Comparison of ENCODE assay signal across 9 cellular contexts in genomic region chr2:161136194-161136593, GRCh38. TPM values are rescaled to one million over a fixed set of nuclear protein-coding genes. Genes with fewer than 3 reads are reported as not detected.
DNase-seq lines count a peak whose midpoint lies in the region; ATAC-seq and TF ChIP-seq lines count a peak whose summit lies in the region.
"Had no signal": no experiment of that assay in that cellular context is flagged by ENCODE, and none has a peak within 500 bp of the region (broad histone marks: within the 10 kb centered on the region; RNA-seq: fewer than 3 reads in every experiment).

No MANE protein-coding gene starts in this region.

- no peaks in the 10 kb centered on the region for H4K20me1 ChIP-seq in OCI-LY7 (ENCODE audit: insufficient read depth, low read length)

- peak overlapping the region; percentile 70 for H2AFZ ChIP-seq in OCI-LY7 (ENCODE audit: low read length)

- CTCF ChIA-PET in CD8-positive, alpha-beta memory T cell (lab: Charles Lee): interaction anchor here (0.8 to 1.3 kb wide), 2 partner anchors 13 to 18 kb away, joined by 3 read pairs; no protein-coding TSS in a partner anchor
- CTCF ChIA-PET in OCI-LY7 (lab: Charles Lee; ENCODE audit: unreplicated experiment): interaction anchor here (0.8 to 2.5 kb wide), 2 partner anchors 17 to 32 kb away, joined by 3 to 8 read pairs; no protein-coding TSS in a partner anchor

- H3K27ac ChIP-seq in CD8-positive, alpha-beta memory T cell (ENCODE audit: low read depth, low read length): peak overlapping the region; percentile 71
- peak overlapping the region; percentile 62 for H3K27ac ChIP-seq in OCI-LY7 (ENCODE audit: low read depth, low read length, poor library complexity, severe bottlenecking)
- peak overlapping the region; percentile 43 to 64 for H3K27ac ChIP-seq in coronary artery
- H3K27ac ChIP-seq in neutrophil: peak overlapping the region; percentile 85

- ATAC-seq in GM18511 (IDR thresholded peaks at IDR 0.05; ENCODE audit: unreplicated experiment) (no peak), HG03565 (IDR thresholded peaks at IDR 0.05; ENCODE audit: unreplicated experiment) (no peak)

- peaks cover 35% of the 10 kb centered on the region for H3K4me1 ChIP-seq in CD8-positive, alpha-beta memory T cell (ENCODE audit: insufficient read depth, low read length)
- H3K4me1 ChIP-seq in OCI-LY7 (ENCODE audit: insufficient read depth, low read length, poor library complexity, severe bottlenecking) (peaks cover 30% of the 10 kb centered on the region), neutrophil (ENCODE audit: control insufficient read depth in 1 of 2, insufficient read depth in 1 of 2, low read depth in 1 of 2, low read length in 1 of 2) (peaks cover 54 to 65% of the 10 kb centered on the region in 2 experiments)

- peak overlapping the region; percentile 94 to 99 (median 98) for H3K27ac Mint-ChIP-seq in CD8-positive, alpha-beta memory T cell
- H3K27ac Mint-ChIP-seq: progenitor cell of endocrine pancreas had no signal

- H3K4me2 ChIP-seq in OCI-LY7 (ENCODE audit: low read length): peak overlapping the region; percentile 58

- H3K79me2 ChIP-seq in OCI-LY7 (ENCODE audit: insufficient read depth, low read depth, low read length): peaks cover 42% of the 10 kb centered on the region

- no peaks in the 10 kb centered on the region for H3K9me3 ChIP-seq in CD8-positive, alpha-beta memory T cell (ENCODE audit: low read length)
- H3K9me3 ChIP-seq in OCI-LY7 (ENCODE audit: low read length) (no peaks in the 10 kb centered on the region), neutrophil (no peaks in the 10 kb centered on the region)

- H3K9me2 ChIP-seq in OCI-LY7 (ENCODE audit: insufficient read depth, low read length): no peaks in the 10 kb centered on the region

- H3K9me3 Mint-ChIP-seq in CD8-positive, alpha-beta memory T cell: peaks cover 0 to 3% (median 0%) of the 10 kb centered on the region in 5 donors

- peak overlapping the region; percentile 68 for H3K4me3 ChIP-seq in CD8-positive, alpha-beta memory T cell (ENCODE audit: low read length)
- peak overlapping the region; percentile 67 for H3K4me3 ChIP-seq in OCI-LY7 (ENCODE audit: low read depth, low read length, poor library complexity, severe bottlenecking)
- no peak overlapping the region for H3K4me3 ChIP-seq in coronary artery
- peak overlapping the region in 1 of 2 experiments; percentile 19 for H3K4me3 ChIP-seq in neutrophil (ENCODE audit: low read depth in 1 of 2, low read length in 1 of 2)

- no peaks in the 10 kb centered on the region for H3K36me3 ChIP-seq in CD8-positive, alpha-beta memory T cell (ENCODE audit: insufficient read depth, low read length)
- H3K36me3 ChIP-seq in OCI-LY7 (ENCODE audit: insufficient read depth, low read length) (no peaks in the 10 kb centered on the region), neutrophil (no peaks in the 10 kb centered on the region)

- peaks cover 0 to 12% (median 4%) of the 10 kb centered on the region in 3 donors for H3K36me3 Mint-ChIP-seq in CD8-positive, alpha-beta memory T cell

- DNase-seq in CD8-positive, alpha-beta memory T cell: no peak
- DNase-seq in OCI-LY7 (ENCODE audit: low spot score): peak; percentile 21
- no peak for DNase-seq in coronary artery (ENCODE audit: low spot score)
- no peak for DNase-seq in NCI-H1694 treated with DMSO at 0.1 percent for 48 hours (lab: John Stamatoyannopoulos, UW)
- DNase-seq in stimulated activated CD4-positive, alpha-beta T cell treated with anti-CD3 and anti-CD28 coated beads, Interleukin-4, amount 100 ng/mL, for 24 hours: no peak

- BruUV-seq in OCI-LY7 (replicated peaks; lab: Mats Ljungman, UMichigan): TSS peak; percentile 87

- TF ChIP-seq CTCF in OCI-LY7 (conservative IDR thresholded peaks at IDR 0.05; ENCODE audit: low read length): no peak
- no peak for TF ChIP-seq CTCF in coronary artery (IDR thresholded peaks at IDR 0.05)
- no peak for TF ChIP-seq CTCF in neutrophil (IDR thresholded peaks at IDR 0.05)

- no peaks in the 10 kb centered on the region for H3K27me3 ChIP-seq in CD8-positive, alpha-beta memory T cell (ENCODE audit: insufficient read depth, low read length, poor library complexity, severe bottlenecking)
- H3K27me3 ChIP-seq in neutrophil: no peaks in the 10 kb centered on the region

- H3K4me1 Mint-ChIP-seq in CD8-positive, alpha-beta memory T cell: peaks cover 46 to 55% (median 48%) of the 10 kb centered on the region in 3 donors

- POLR2A ChIA-PET in CD8-positive, alpha-beta memory T cell (lab: Charles Lee): no interaction called here
- POLR2A ChIA-PET in OCI-LY7 (lab: Charles Lee): interaction anchor here (0.6 to 4.6 kb wide), 23 partner anchors 11 to 118 kb away, joined by 3 to 82 read pairs (median 4); no protein-coding TSS in a partner anchor

- intact Hi-C loops in OCI-LY7 (cut with micrococcal nuclease; ENCODE audit: unreplicated experiment): loop anchor here (2.0 kb wide), 1 partner anchor 31 kb away; no protein-coding TSS in a partner anchor

- peak overlapping the region; percentile 88 to 99 (median 89) for H3K4me3 Mint-ChIP-seq in CD8-positive, alpha-beta memory T cell

- H3K27me3 Mint-ChIP-seq in CD8-positive, alpha-beta memory T cell: no peaks in the 10 kb centered on the region
- H3K27me3 Mint-ChIP-seq: progenitor cell of endocrine pancreas had no signal

RNA-seq across cellular contexts. Expression of gene TANK, which starts 24.0 kb away (rescaled TPM):
- 10 to 100 TPM; 75.5 to 81.7 TPM for total RNA-seq in CD8-positive, alpha-beta memory T cell
- polyA plus RNA-seq in CD8-positive, alpha-beta memory T cell: 70.8 TPM
- 43.4 and 52.6 TPM in 2 replicates for total RNA-seq in OCI-LY7 (2014; rRNA removed; shearing (Covaris generic))
- 64.9 and 78.0 TPM in 2 replicates for total RNA-seq in OCI-LY7 (2022)
